Comparison of ENCODE assay signal across 2 cellular contexts in genomic region chr9:87704342-87704741, GRCh38.
TF ChIP-seq lines count a peak whose summit lies in the region.

No MANE protein-coding gene starts in this region.

TF ChIP-seq in liver, 16 proteins besides CTCF, POLR2A, EP300 and RAD21:
- TF ChIP-seq HNF4A (conservative IDR thresholded peaks at IDR 0.05) (no peak), FOXA2 (IDR thresholded peaks at IDR 0.05) (no peak), SP1 (IDR thresholded peaks at IDR 0.05) (no peak), YY1 (IDR thresholded peaks at IDR 0.05) (no peak), NR2F2 (IDR thresholded peaks at IDR 0.05) (no peak), GABPA (IDR thresholded peaks at IDR 0.05 in 1 of 2, conservative IDR thresholded peaks at IDR 0.05 in 1 of 2) (no peak), HNF4G (IDR thresholded peaks at IDR 0.05) (no peak), RXRA (IDR thresholded peaks at IDR 0.05) (no peak), JUND (IDR thresholded peaks at IDR 0.05) (no peak), EGR1 (IDR thresholded peaks at IDR 0.05; ENCODE audit: low read depth in 2 of 2) (no peak), ZBTB33 (IDR thresholded peaks at IDR 0.05) (no peak), FOXA1 (IDR thresholded peaks at IDR 0.05) (no peak)
- TF ChIP-seq, protein P1, sequence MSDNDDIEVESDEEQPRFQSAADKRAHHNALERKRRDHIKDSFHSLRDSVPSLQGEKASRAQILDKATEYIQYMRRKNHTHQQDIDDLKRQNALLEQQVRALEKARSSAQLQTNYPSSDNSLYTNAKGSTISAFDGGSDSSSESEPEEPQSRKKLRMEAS (IDR thresholded peaks at IDR 0.05), result no peak

TF ChIP-seq in HepG2, 621 proteins besides CTCF, POLR2A, EP300 and RAD21:
- TF ChIP-seq MATR3 (CRISPR knock-in tag; IDR thresholded peaks at IDR 0.05) (no peak), CEBPZ (IDR thresholded peaks at IDR 0.05; ENCODE audit: low read length) (no peak)
TF ChIP-seq in HepG2: peak in this region for 0.
